Comparison of ENCODE assay signal across 3 cellular contexts in genomic region chr3:195620476-195620875, GRCh38. TPM values are rescaled to one million over a fixed set of nuclear protein-coding genes. Genes with fewer than 3 reads are reported as not detected.
"Had no signal": no experiment of that assay in that cellular context is flagged by ENCODE, and none has a peak within 500 bp of the region (broad histone marks: within the 10 kb centered on the region; RNA-seq: fewer than 3 reads in every experiment).

No MANE protein-coding gene starts in this region.

RNA-seq across cellular contexts. Expression of gene APOD, which starts 36.7 kb away (rescaled TPM):
- total RNA-seq: natural killer cell treated with Interleukin-12 subunit alpha and Interleukin-12 subunit beta and Interleukin-15 and Interleukin-18, amount 100 ng/mL, for 72 hours; progenitor cell of endocrine pancreas; renal cortical epithelial cell had no signal
